ENCODE assay signal across 2 cellular contexts in genomic region chr16:69165584-69165983, GRCh38.
TF ChIP-seq lines count a peak whose summit lies in the region.

No MANE protein-coding gene starts in this region.

TF ChIP-seq in HepG2, 621 proteins besides CTCF, POLR2A, EP300 and RAD21:
- no peak for TF ChIP-seq ZNF350 (CRISPR knock-in tag; IDR thresholded peaks at IDR 0.05; ENCODE audit: borderline replicate concordance, low read depth)
- TF ChIP-seq MAFK (conservative IDR thresholded peaks at IDR 0.05 in 1 of 2, IDR thresholded peaks at IDR 0.05 in 1 of 2; ENCODE audit: low read length in 2 of 2), result peak; percentile 62 to 72; a peak in 3 of 4 replicates
- TF ChIP-seq MAFF (IDR thresholded peaks at IDR 0.05; ENCODE audit: low read depth, low read length), result peak; percentile 73
- TF ChIP-seq ZNF775 (CRISPR knock-in tag; IDR thresholded peaks at IDR 0.05; ENCODE audit: borderline replicate concordance), result no peak

TF ChIP-seq in GM12878, 131 proteins besides CTCF, POLR2A, EP300 and RAD21:
- no peak for TF ChIP-seq CHD4 (IDR thresholded peaks at IDR 0.05)
- TF ChIP-seq CHD1 (IDR thresholded peaks at IDR 0.05; ENCODE audit: low read depth, low read length), result no peak
- no peak for TF ChIP-seq RELB (IDR thresholded peaks at IDR 0.05; ENCODE audit: low read depth)
- no peak for TF ChIP-seq IKZF1 (conservative IDR thresholded peaks at IDR 0.05)
- no peak for TF ChIP-seq NFXL1 (IDR thresholded peaks at IDR 0.05; ENCODE audit: borderline replicate concordance)
- no peak for TF ChIP-seq SMARCA5 (IDR thresholded peaks at IDR 0.05)
- no peak for TF ChIP-seq HDGF (IDR thresholded peaks at IDR 0.05)
- TF ChIP-seq SUPT20H (IDR thresholded peaks at IDR 0.05; ENCODE audit: borderline replicate concordance, control insufficient read depth, low read depth, low read length), result no peak
- TF ChIP-seq TARDBP (IDR thresholded peaks at IDR 0.05; ENCODE audit: borderline replicate concordance), result no peak
- TF ChIP-seq MEF2B (IDR thresholded peaks at IDR 0.05; ENCODE audit: partially characterized antibody, poor library complexity, severe bottlenecking), result no peak
- TF ChIP-seq JUNB (IDR thresholded peaks at IDR 0.05), result no peak
- no peak for TF ChIP-seq MEF2A (IDR thresholded peaks at IDR 0.05; ENCODE audit: insufficient read depth, low read depth, low read length)
- TF ChIP-seq STAT1 (conservative IDR thresholded peaks at IDR 0.05), result no peak
- TF ChIP-seq E2F4 (IDR thresholded peaks at IDR 0.05; ENCODE audit: low read depth, low read length), result no peak
- TF ChIP-seq USF1 (IDR thresholded peaks at IDR 0.05; ENCODE audit: borderline replicate concordance, extremely low read length, insufficient read depth, low read depth, low read length), result no peak
